17 cellular contexts compared by ENCODE assay signal in the genomic region with DNA sequence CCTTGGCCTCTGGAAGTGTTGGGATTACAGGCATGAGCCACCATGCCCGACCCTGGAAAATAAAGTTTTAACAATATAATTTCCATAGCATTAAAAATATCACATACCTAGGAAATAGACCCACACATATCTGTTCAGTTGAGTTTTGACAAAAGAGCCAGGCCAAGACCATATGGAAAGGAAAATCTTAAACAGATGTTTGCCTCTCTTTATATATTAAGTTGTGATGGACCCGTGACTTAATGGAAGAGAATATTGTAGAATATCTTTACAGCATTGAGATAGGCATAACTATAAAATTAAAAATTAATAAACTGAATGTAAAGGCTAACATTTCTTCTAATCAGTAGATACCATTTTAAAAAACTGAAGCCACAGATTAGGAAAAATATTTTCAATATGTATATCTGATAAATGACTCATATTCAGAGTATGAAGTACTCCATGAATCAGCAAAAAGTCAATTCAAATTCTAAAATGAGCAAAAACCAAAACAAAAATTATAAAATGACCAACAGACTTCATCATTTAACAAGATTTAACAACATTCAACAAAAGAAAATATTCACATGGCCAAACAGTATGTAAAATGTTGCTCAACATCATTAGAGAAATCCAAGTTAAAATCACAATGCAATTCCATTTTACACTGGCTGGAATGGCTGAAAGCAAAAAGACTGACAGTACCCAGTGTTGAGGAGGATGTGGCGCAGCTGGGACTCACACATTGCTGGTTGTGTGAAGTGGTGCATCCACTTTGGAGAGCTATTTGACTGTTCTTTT. TPM values are rescaled to one million over a fixed set of nuclear protein-coding genes. Genes with fewer than 3 reads are reported as not detected.
A peak's percentile ranks its signal among the peaks of the same experiment; 100 is the strongest.
DNase-seq lines count a peak whose midpoint lies in the region; ATAC-seq and TF ChIP-seq lines count a peak whose summit lies in the region.
"Had no signal": no experiment of that assay in that cellular context is flagged by ENCODE, and none has a peak within 500 bp of the region (broad histone marks: within the 10 kb centered on the region; RNA-seq: fewer than 3 reads in every experiment).

No MANE protein-coding gene starts in this region.

- DNase-seq in NK-92 treated with Interleukin-12 subunit alpha and Interleukin-12 subunit beta, amount 100 ng/mL, for 24 hours (lab: John Stamatoyannopoulos, UW), result peak; percentile 21
- DNase-seq in NK-92 (lab: John Stamatoyannopoulos, UW; ENCODE audit: unreplicated experiment), result no peak
- peak; percentile 61 for DNase-seq in HCEC 1CT
- no peak for DNase-seq in activated naive CD4-positive, alpha-beta T cell treated with anti-CD3 and anti-CD28 coated beads, Interleukin-2, amount 10 ng/mL, durations not matched to agents 7 days and 5 days
- DNase-seq in foreskin keratinocyte, result peak in 1 of 2 donors; percentile 53
- DNase-seq in GOT3 (lab: John Stamatoyannopoulos, UW), result no peak
- no peak for DNase-seq in mesenteric fat pad (ENCODE audit: low spot score)
- no peak for DNase-seq in dermis blood vessel endothelial cell
- DNase-seq: activated naive CD8-positive, alpha-beta T cell treated with anti-CD3 and anti-CD28 coated beads, Interleukin-2, amount 10 ng/mL, durations not matched to agents 7 days and 5 days; hypothalamus; mesendoderm; MV-4-11; posterior cingulate gyrus; SHP77 treated with DMSO at 0.1 percent for 48 hours; WERI-Rb-1 had no signal

- CTCF ChIA-PET in activated naive CD4-positive, alpha-beta T cell treated with anti-CD3 and anti-CD28 coated beads, Interleukin-2, amount 10 ng/mL, durations not matched to agents 7 days and 5 days (lab: Charles Lee), result interaction anchor here (1.2 kb wide), 1 partner anchor 9 kb away, joined by 5 read pairs; no protein-coding TSS in a partner anchor

- H3K4me1 Mint-ChIP-seq in activated naive CD4-positive, alpha-beta T cell treated with anti-CD3 and anti-CD28 coated beads, Interleukin-2, amount 10 ng/mL, durations not matched to agents 7 days and 5 days, result peaks cover 44% of the 10 kb centered on the region
- H3K4me1 Mint-ChIP-seq: endodermal cell had no signal

- H3K4me3 Mint-ChIP-seq in activated naive CD4-positive, alpha-beta T cell treated with anti-CD3 and anti-CD28 coated beads, Interleukin-2, amount 10 ng/mL, durations not matched to agents 7 days and 5 days, result no peak overlapping the region
- H3K4me3 Mint-ChIP-seq: activated naive CD8-positive, alpha-beta T cell treated with anti-CD3 and anti-CD28 coated beads, Interleukin-2, amount 10 ng/mL, durations not matched to agents 7 days and 5 days; endodermal cell had no signal

- ATAC-seq in foreskin keratinocyte, result no peak

- no peaks in the 10 kb centered on the region for H3K27me3 Mint-ChIP-seq in activated naive CD4-positive, alpha-beta T cell treated with anti-CD3 and anti-CD28 coated beads, Interleukin-2, amount 10 ng/mL, durations not matched to agents 7 days and 5 days

- H3K4me1 ChIP-seq in foreskin keratinocyte, result peaks cover 21% of the 10 kb centered on the region

- peak overlapping the region; percentile 78 for H3K27ac ChIP-seq in foreskin keratinocyte
- H3K27ac ChIP-seq: HL-60, WERI-Rb-1 had no signal

- no peaks in the 10 kb centered on the region for H3K27me3 ChIP-seq in foreskin keratinocyte

- TF ChIP-seq CTCF in foreskin keratinocyte (conservative IDR thresholded peaks at IDR 0.05), result no peak

- H3K36me3 Mint-ChIP-seq in activated naive CD4-positive, alpha-beta T cell treated with anti-CD3 and anti-CD28 coated beads, Interleukin-2, amount 10 ng/mL, durations not matched to agents 7 days and 5 days, result no peaks in the 10 kb centered on the region

- H3K9me3 Mint-ChIP-seq in activated naive CD4-positive, alpha-beta T cell treated with anti-CD3 and anti-CD28 coated beads, Interleukin-2, amount 10 ng/mL, durations not matched to agents 7 days and 5 days, result no peaks in the 10 kb centered on the region
- H3K9me3 Mint-ChIP-seq: activated naive CD8-positive, alpha-beta T cell treated with anti-CD3 and anti-CD28 coated beads, Interleukin-2, amount 10 ng/mL, durations not matched to agents 7 days and 5 days; endodermal cell had no signal

- peak overlapping the region; percentile 62 for H3K27ac Mint-ChIP-seq in activated naive CD4-positive, alpha-beta T cell treated with anti-CD3 and anti-CD28 coated beads, Interleukin-2, amount 10 ng/mL, durations not matched to agents 7 days and 5 days
- H3K27ac Mint-ChIP-seq: activated naive CD8-positive, alpha-beta T cell treated with anti-CD3 and anti-CD28 coated beads, Interleukin-2, amount 10 ng/mL, durations not matched to agents 7 days and 5 days; endodermal cell had no signal

RNA-seq across cellular contexts. Expression of gene GTF2H5, which starts 43.3 kb away (rescaled TPM):
- total RNA-seq in foreskin keratinocyte, result 24.8 and 28.1 TPM in 2 replicates
- polyA plus RNA-seq in foreskin keratinocyte, result 42.1 and 42.7 TPM in 2 replicates
- 22.4 TPM for total RNA-seq in mesenteric fat pad
- 4.9 and 7.2 TPM in 2 replicates for total RNA-seq in dermis blood vessel endothelial cell

RNA-seq across cellular contexts. Expression of gene SERAC1, which starts 43.4 kb away (rescaled TPM):
- total RNA-seq in foreskin keratinocyte (5.3 and 5.8 TPM in 2 replicates), mesenteric fat pad (4.9 TPM), dermis blood vessel endothelial cell (9.3 and 11.9 TPM in 2 replicates)
- polyA plus RNA-seq in foreskin keratinocyte, result 2.3 and 2.6 TPM in 2 replicates

Comparison
In these comparisons a context has a peak if more than half of its experiments do, and no peak if none do; other contexts are left out.
1. DNase-seq: peak in NK-92 treated with Interleukin-12 subunit alpha and Interleukin-12 subunit beta, amount 100 ng/mL, for 24 hours (single experiment) and HCEC 1CT (single experiment); none in NK-92 (single experiment), activated naive CD4-positive, alpha-beta T cell treated with anti-CD3 and anti-CD28 coated beads, Interleukin-2, amount 10 ng/mL, durations not matched to agents 7 days and 5 days (single experiment), GOT3 (single experiment), mesenteric fat pad (single experiment) and dermis blood vessel endothelial cell (single experiment).